Comparison of ENCODE assay signal across 20 cellular contexts in genomic region chr17:31475378-31476162, GRCh38.
A peak's percentile ranks its signal among the peaks of the same experiment; 100 is the strongest.
DNase-seq lines count a peak whose midpoint lies in the region; ATAC-seq, FAIRE-seq and TF ChIP-seq lines count a peak whose summit lies in the region.
"Had no signal": no experiment of that assay in that cellular context is flagged by ENCODE, and none has a peak within 500 bp of the region (broad histone marks: within the 10 kb centered on the region; RNA-seq: fewer than 3 reads in every experiment).

No MANE protein-coding gene starts in this region.

- TF ChIP-seq CTCF in K562 (IDR thresholded peaks at IDR 0.05 in 2 of 3, conservative IDR thresholded peaks at IDR 0.05 in 1 of 3; ENCODE audit: insufficient read depth in 2 of 3, low read depth in 1 of 3, low read length in 3 of 3) (no peak), right lobe of liver (IDR thresholded peaks at IDR 0.05) (no peak)

- TF ChIP-seq POLR2A in K562 (conservative IDR thresholded peaks at IDR 0.05) (no peak), right lobe of liver (IDR thresholded peaks at IDR 0.05) (no peak)

- in situ Hi-C loops in K562 (cut with MboI): no loop called here

- WGBS in K562 (ENCODE audit: insufficient coverage, low coverage, missing lambda C conversion rate): 33% methylated on average over 16 of the region's 16 CpGs
- 34% methylated on average over 15 of the region's 16 CpGs for WGBS in right lobe of liver (ENCODE audit: insufficient coverage, low coverage, low lambda C conversion rate, missing lambda C conversion rate)

- H3K9me3 ChIP-seq in K562 (replicated peaks; ENCODE audit: control insufficient read depth, insufficient read depth, low read depth, low read length) (no peaks in the 10 kb centered on the region), right lobe of liver (no peaks in the 10 kb centered on the region), Karpas-422 (ENCODE audit: low read length) (no peaks in the 10 kb centered on the region)
- H3K9me3 ChIP-seq: SK-N-SH had no signal

- H3K79me2 ChIP-seq in K562 (ENCODE audit: control insufficient read depth, insufficient read depth, low read length) (no peaks in the 10 kb centered on the region), Karpas-422 (ENCODE audit: low read length) (no peaks in the 10 kb centered on the region)

- no peak overlapping the region for H3K9ac ChIP-seq in K562 (ENCODE audit: insufficient read depth in 1 of 2, low read depth in 2 of 2, low read length in 2 of 2)
- no peak overlapping the region for H3K9ac ChIP-seq in Karpas-422 (ENCODE audit: low read length)
- H3K9ac ChIP-seq: SK-N-SH had no signal

- TF ChIP-seq RAD21 in K562 (CRISPR knock-in tag; conservative IDR thresholded peaks at IDR 0.05 in 1 of 2, IDR thresholded peaks at IDR 0.05 in 1 of 2): no peak

- H2AFZ ChIP-seq in K562 (ENCODE audit: low read depth, low read length): peak overlapping the region; percentile 22; the same call in 1 of the 2 replicates
- no peak overlapping the region for H2AFZ ChIP-seq in Karpas-422 (ENCODE audit: low read length)

- no peak for ATAC-seq in K562
- peak; percentile 80 to 93 (median 92) for ATAC-seq in right lobe of liver
- no peak for ATAC-seq in activated naive CD8-positive, alpha-beta T cell treated with anti-CD3 and anti-CD28 coated beads, Interleukin-2, amount 50 U/mL, for 24 hours
- ATAC-seq: Right ventricle myocardium inferior had no signal

- peaks cover 0 to 9% of the 10 kb centered on the region in 2 experiments; a peak in 2 of 5 replicates for H3K27me3 ChIP-seq in K562 (ENCODE audit: control insufficient read depth in 2 of 2, insufficient read depth in 2 of 2, low read length in 2 of 2)
- no peaks in the 10 kb centered on the region for H3K27me3 ChIP-seq in right lobe of liver
- no peaks in the 10 kb centered on the region for H3K27me3 ChIP-seq in Karpas-422 (ENCODE audit: low read length)

- POLR2A ChIA-PET in K562 (lab: Yijun Ruan, JAX): interaction anchor here (0.9 to 1.1 kb wide), 2 partner anchors 9 to 18 kb away, joined by 3 to 4 read pairs; no protein-coding TSS in a partner anchor

- intact Hi-C loops in K562 (cut with micrococcal nuclease) (no loop called here), right lobe of liver (cut with DNase I) (no loop called here)

- H3K9me1 ChIP-seq in K562 (ENCODE audit: control insufficient read depth, insufficient read depth, low read length): no peaks in the 10 kb centered on the region

- H3K9me3 Mint-ChIP-seq in activated naive CD8-positive, alpha-beta T cell treated with anti-CD3 and anti-CD28 coated beads, Interleukin-2, amount 50 U/mL, for 24 hours: no peaks in the 10 kb centered on the region

- CTCF ChIA-PET in K562 (lab: Yijun Ruan, JAX; ENCODE audit: low intra/inter-chr PET ratio): no interaction called here

- H3K4me3 Mint-ChIP-seq in activated naive CD8-positive, alpha-beta T cell treated with anti-CD3 and anti-CD28 coated beads, Interleukin-2, amount 50 U/mL, for 24 hours: no peak overlapping the region

- H4K20me1 ChIP-seq in K562 (replicated peaks; ENCODE audit: control insufficient read depth, insufficient read depth, low read length) (no peaks in the 10 kb centered on the region), Karpas-422 (ENCODE audit: insufficient read depth, low read depth, low read length) (no peaks in the 10 kb centered on the region)

- H3K27me3 Mint-ChIP-seq in activated naive CD8-positive, alpha-beta T cell treated with anti-CD3 and anti-CD28 coated beads, Interleukin-2, amount 50 U/mL, for 24 hours: no peaks in the 10 kb centered on the region

- FAIRE-seq in K562 (lab: Jason Lieb, UNC): no peak
- FAIRE-seq: GM12892, H54 had no signal

- H3K36me3 ChIP-seq in K562 (ENCODE audit: control insufficient read depth, insufficient read depth, low read length): no peaks in the 10 kb centered on the region
- H3K36me3 ChIP-seq in right lobe of liver: no peaks in the 10 kb centered on the region
- no peaks in the 10 kb centered on the region for H3K36me3 ChIP-seq in Karpas-422 (ENCODE audit: insufficient read depth, low read length)

- peaks cover 9 to 28% of the 10 kb centered on the region in 2 experiments; a peak in 4 of 5 replicates for H3K4me1 ChIP-seq in K562 (replicated peaks in 1 of 2; ENCODE audit: control insufficient read depth in 2 of 2, insufficient read depth in 2 of 2, low read length in 2 of 2)
- H3K4me1 ChIP-seq in right lobe of liver: peaks cover 0 to 16% (median 3%) of the 10 kb centered on the region in 4 donors
- no peaks in the 10 kb centered on the region for H3K4me1 ChIP-seq in Karpas-422 (ENCODE audit: low read length)

- TF ChIP-seq EP300 in K562 (IDR thresholded peaks at IDR 0.05; ENCODE audit: low read length): no peak

- no peaks in the 10 kb centered on the region for H3K9me2 ChIP-seq in Karpas-422 (replicated peaks; ENCODE audit: insufficient read depth, low read length)
- H3K9me2 ChIP-seq: SK-N-SH had no signal

- DNase-seq in DMS53 (lab: John Stamatoyannopoulos, UW) (peak; percentile 18), DMS53 treated with DMSO at 0.1 percent for 48 hours (lab: John Stamatoyannopoulos, UW; ENCODE audit: unreplicated experiment) (no peak), K562 (ENCODE audit: extremely low read depth in 1 of 4, low spot score in 3 of 4) (no peak), right lobe of liver (peak; percentile 55 to 76 (median 68)), substantia nigra (lab: John Stamatoyannopoulos, UW) (peak in 3 of 49 donors; percentile 14 to 38 (median 15)), Karpas-422 (no peak), cerebellum (ENCODE audit: low spot score) (no peak)
- no peak for DNase-seq in activated naive CD8-positive, alpha-beta T cell treated with anti-CD3 and anti-CD28 coated beads, Interleukin-2, amount 50 U/mL, for 24 hours
- DNase-seq: DMS153, KBM-7, NCI-H1092 treated with DMSO at 0.1 percent for 48 hours, NCI-H187, NCI-H2171, NCI-H510A, SK-N-SH had no signal

- no TSS peak for BruUV-seq in K562 (replicated peaks; lab: Mats Ljungman, UMichigan)

- no peak overlapping the region for H3K4me2 ChIP-seq in K562 (ENCODE audit: insufficient read depth, low read length)
- no peak overlapping the region for H3K4me2 ChIP-seq in Karpas-422 (ENCODE audit: low read depth, low read length, poor library complexity, severe bottlenecking)
- H3K4me2 ChIP-seq: SK-N-SH had no signal

- no peak overlapping the region for H3K27ac Mint-ChIP-seq in activated naive CD8-positive, alpha-beta T cell treated with anti-CD3 and anti-CD28 coated beads, Interleukin-2, amount 50 U/mL, for 24 hours

- H3K36me3 Mint-ChIP-seq in activated naive CD8-positive, alpha-beta T cell treated with anti-CD3 and anti-CD28 coated beads, Interleukin-2, amount 50 U/mL, for 24 hours (ENCODE audit: low read depth): no peaks in the 10 kb centered on the region

- peaks cover 5% of the 10 kb centered on the region for H3K4me1 Mint-ChIP-seq in activated naive CD8-positive, alpha-beta T cell treated with anti-CD3 and anti-CD28 coated beads, Interleukin-2, amount 50 U/mL, for 24 hours

- no peak overlapping the region for H3K27ac ChIP-seq in K562 (ENCODE audit: extremely low read depth, low read depth, low read length)
- peak overlapping the region in 1 of 3 donors; percentile 28 for H3K27ac ChIP-seq in right lobe of liver
- H3K27ac ChIP-seq in substantia nigra (ENCODE audit: low read depth, low read length, poor library complexity, severe bottlenecking): peak overlapping the region; percentile 24
- no peak overlapping the region for H3K27ac ChIP-seq in Karpas-422 (ENCODE audit: low read length)
- H3K27ac ChIP-seq: 22Rv1, C4-2B had no signal

- H3K4me3 ChIP-seq in K562 (no peak overlapping the region), right lobe of liver (no peak overlapping the region), Karpas-422 (ENCODE audit: low read length) (no peak overlapping the region)

TF ChIP-seq in K562, 482 proteins besides CTCF, POLR2A, EP300 and RAD21:
- TF ChIP-seq NFIC (IDR thresholded peaks at IDR 0.05) (no peak), ZNF133 (CRISPR knock-in tag; IDR thresholded peaks at IDR 0.05) (no peak), HMGN3 (IDR thresholded peaks at IDR 0.05; ENCODE audit: borderline replicate concordance, extremely low read depth, insufficient read length, low read depth, low read length) (no peak), BCOR (IDR thresholded peaks at IDR 0.05) (no peak), ESRRB (CRISPR knock-in tag; IDR thresholded peaks at IDR 0.05; ENCODE audit: borderline replicate concordance) (no peak), ZNF277 (CRISPR knock-in tag; IDR thresholded peaks at IDR 0.05; ENCODE audit: borderline replicate concordance) (no peak)
TF ChIP-seq in K562: peak in this region for 0.

Comparison
In these comparisons a context has a peak if more than half of its experiments do, and no peak if none do; other contexts are left out.
1. DNase-seq: peak in DMS53 (single experiment) and right lobe of liver (3 of 3); none in DMS53 treated with DMSO at 0.1 percent for 48 hours (single experiment), K562 (0 of 4), Karpas-422 (single experiment), cerebellum (single experiment) and activated naive CD8-positive, alpha-beta T cell treated with anti-CD3 and anti-CD28 coated beads, Interleukin-2, amount 50 U/mL, for 24 hours (single experiment).
2. ATAC-seq: peak in right lobe of liver (4 of 4); none in K562 (single experiment) and activated naive CD8-positive, alpha-beta T cell treated with anti-CD3 and anti-CD28 coated beads, Interleukin-2, amount 50 U/mL, for 24 hours (single experiment).